Comparison of ENCODE assay signal across 1 cellular context in genomic region chr7:12031638-12032037, GRCh38.
TF ChIP-seq lines count a peak whose summit lies in the region.

No MANE protein-coding gene starts in this region.

TF ChIP-seq in IMR-90, 13 proteins besides CTCF, POLR2A, EP300 and RAD21 (continued from another document):
- TF ChIP-seq SMC3 (IDR thresholded peaks at IDR 0.05; ENCODE audit: low read depth, low read length) (no peak), BHLHE40 (IDR thresholded peaks at IDR 0.05; ENCODE audit: low read depth, low read length) (no peak), MXI1 (IDR thresholded peaks at IDR 0.05; ENCODE audit: borderline replicate concordance, low read depth, low read length) (no peak)
